Comparison of ENCODE assay signal across 8 cellular contexts in the genomic region with DNA sequence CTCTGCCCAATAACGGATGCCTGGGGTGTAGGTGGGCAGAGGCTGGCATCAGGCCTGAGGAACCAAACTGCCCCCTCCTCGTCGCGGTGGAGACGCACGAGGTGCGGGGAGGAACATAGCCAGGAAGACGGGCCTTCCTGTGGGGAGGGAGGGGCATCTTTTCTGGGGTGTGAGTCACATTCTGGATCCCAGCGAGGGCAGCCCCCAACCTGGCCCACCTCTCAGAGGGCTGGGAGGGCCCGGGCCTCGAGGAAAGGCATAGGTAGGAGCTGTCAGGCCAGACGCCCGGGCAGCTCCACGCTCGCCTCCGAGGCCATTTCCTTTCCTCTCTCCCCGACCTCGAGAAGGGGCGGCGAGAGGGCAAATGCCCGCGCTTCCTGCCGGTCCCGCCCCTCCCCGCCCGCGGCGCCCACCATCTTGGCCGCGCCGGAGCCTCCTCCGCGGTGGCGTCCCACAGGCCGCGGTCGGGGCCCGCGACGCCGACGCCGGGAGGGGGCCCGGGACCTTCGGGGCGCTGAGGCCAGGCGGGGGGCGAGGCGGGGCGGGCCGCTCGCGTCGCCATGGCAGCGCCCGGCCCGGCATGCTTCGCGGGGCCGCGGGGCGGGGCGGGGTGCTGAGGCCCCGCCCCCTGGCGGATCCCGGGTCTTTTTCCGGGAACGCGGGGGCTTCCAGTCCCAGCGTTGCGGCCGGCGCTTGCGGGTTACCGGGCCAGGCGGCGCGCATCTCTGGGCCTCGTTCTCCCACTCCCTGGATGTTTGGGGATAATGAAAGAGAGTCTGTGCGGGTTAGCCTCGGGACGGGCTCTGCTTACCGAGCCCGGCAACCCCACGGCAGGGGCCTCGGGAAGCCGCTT. TPM values are rescaled to one million over a fixed set of nuclear protein-coding genes. Genes with fewer than 3 reads are reported as not detected.
DNase-seq lines count a peak whose midpoint lies in the region; ATAC-seq, FAIRE-seq and TF ChIP-seq lines count a peak whose summit lies in the region.

No MANE protein-coding gene starts in this region.

- TF ChIP-seq CTCF in A549 (IDR thresholded peaks at IDR 0.05) (no peak), esophagus squamous epithelium (IDR thresholded peaks at IDR 0.05) (peak in 3 of 6 experiments; percentile 0 to 34 (median 26))

- ATAC-seq in A549 (peak; percentile 64 to 66), GM18858 (IDR thresholded peaks at IDR 0.05; ENCODE audit: unreplicated experiment) (peak; percentile 35), HG03432 (IDR thresholded peaks at IDR 0.05; ENCODE audit: unreplicated experiment) (peak; percentile 65), naive B cell (ENCODE audit: low read depth in 2 of 2) (peak; percentile 76 to 81)
- ATAC-seq in stimulated activated effector memory CD8-positive, alpha-beta T cell treated with anti-CD3 and anti-CD28 coated beads, Interleukin-12 subunit alpha, Interleukin-12 subunit beta, amount 100 ng/mL, for 72 hours, result peak; percentile 78

- intact Hi-C loops in esophagus squamous epithelium (cut with DNase I), result no loop called here

- no peaks in the 10 kb centered on the region for H3K9me3 ChIP-seq in A549
- H3K9me3 ChIP-seq in esophagus squamous epithelium, result no peaks in the 10 kb centered on the region

- H3K36me3 ChIP-seq in esophagus squamous epithelium, result no peaks in the 10 kb centered on the region

- WGBS in A549 (ENCODE audit: missing lambda C conversion rate), result 1% methylated on average over 23 of the region's 87 CpGs
- WGBS in esophagus squamous epithelium, 2 donors, result 0% methylated on average over 5 to 10 of the region's 87 CpGs

- H3K27me3 ChIP-seq in esophagus squamous epithelium, result no peaks in the 10 kb centered on the region

- no peak for TF ChIP-seq RAD21 in A549 (conservative IDR thresholded peaks at IDR 0.05 in 1 of 2, IDR thresholded peaks at IDR 0.05 in 1 of 2)

- CTCF ChIA-PET in A549 (lab: Yijun Ruan, JAX), result interaction anchor here (0.5 to 11.1 kb wide), 7 partner anchors 12 to 225 kb away, joined by 3 to 112 read pairs (median 5); partner anchors contain the start of gene RAI1

- TF ChIP-seq POLR2A in A549 (IDR thresholded peaks at IDR 0.05; ENCODE audit: low read length) (peak; percentile 56), esophagus squamous epithelium (IDR thresholded peaks at IDR 0.05) (peak in 2 of 4 donors; percentile 35 to 45)

- POLR2A ChIA-PET in A549 (lab: Yijun Ruan, JAX), result interaction anchor here (0.5 to 2.2 kb wide), 6 partner anchors 12 to 292 kb away, joined by 3 to 10 read pairs (median 5); partner anchors contain the start of gene SREBF1

- TF ChIP-seq EP300 in A549 (IDR thresholded peaks at IDR 0.05), result no peak; a peak in 1 of 5 replicates

- H3K36me3 Mint-ChIP-seq in naive B cell, result no peaks in the 10 kb centered on the region
- peaks cover 21% of the 10 kb centered on the region for H3K36me3 Mint-ChIP-seq in stimulated activated effector memory CD8-positive, alpha-beta T cell treated with anti-CD3 and anti-CD28 coated beads, Interleukin-12 subunit alpha, Interleukin-12 subunit beta, amount 100 ng/mL, for 72 hours

- H3K9me3 Mint-ChIP-seq in naive B cell, result no peaks in the 10 kb centered on the region
- H3K9me3 Mint-ChIP-seq in stimulated activated effector memory CD8-positive, alpha-beta T cell treated with anti-CD3 and anti-CD28 coated beads, Interleukin-12 subunit alpha, Interleukin-12 subunit beta, amount 100 ng/mL, for 72 hours, result no peaks in the 10 kb centered on the region

- H3K4me2 ChIP-seq in A549, result peak overlapping the region; percentile 98

- FAIRE-seq in A549 (lab: Jason Lieb, UNC), result no peak

- H3K27ac ChIP-seq in A549, result peak overlapping the region; percentile 96 to 97
- H3K27ac ChIP-seq in esophagus squamous epithelium, result peak overlapping the region; percentile 98 to 99 (median 98)

- peaks cover 55 to 71% (median 71%) of the 10 kb centered on the region in 3 donors for H3K4me1 Mint-ChIP-seq in naive B cell
- peaks cover 60% of the 10 kb centered on the region for H3K4me1 Mint-ChIP-seq in stimulated activated effector memory CD8-positive, alpha-beta T cell treated with anti-CD3 and anti-CD28 coated beads, Interleukin-12 subunit alpha, Interleukin-12 subunit beta, amount 100 ng/mL, for 72 hours

- peak overlapping the region; percentile 72 to 98 (median 96) for H3K27ac Mint-ChIP-seq in naive B cell
- H3K27ac Mint-ChIP-seq in stimulated activated effector memory CD8-positive, alpha-beta T cell treated with anti-CD3 and anti-CD28 coated beads, Interleukin-12 subunit alpha, Interleukin-12 subunit beta, amount 100 ng/mL, for 72 hours, result peak overlapping the region; percentile 98

- no peaks in the 10 kb centered on the region for H3K27me3 Mint-ChIP-seq in naive B cell

- H3K4me3 ChIP-seq in A549, result peak overlapping the region; percentile 76
- H3K4me3 ChIP-seq in esophagus squamous epithelium, result peak overlapping the region; percentile 63 to 84 (median 74)

- H3K4me3 Mint-ChIP-seq in naive B cell, result peak overlapping the region; percentile 86 to 96 (median 89)
- H3K4me3 Mint-ChIP-seq in stimulated activated effector memory CD8-positive, alpha-beta T cell treated with anti-CD3 and anti-CD28 coated beads, Interleukin-12 subunit alpha, Interleukin-12 subunit beta, amount 100 ng/mL, for 72 hours, result peak overlapping the region; percentile 82

- DNase-seq in A549 (ENCODE audit: low read depth in 1 of 2, low spot score in 1 of 2) (peak; percentile 81 to 82), esophagus squamous epithelium (lab: John Stamatoyannopoulos, UW) (no peak), naive B cell (peak; percentile 73)
- DNase-seq in activated T-cell treated with anti-CD3 and anti-CD28 coated beads, Interleukin-2, amount 50 U/mL, for 48 hours, result peak; percentile 78 to 82
- peak; percentile 68 to 87 for DNase-seq in stimulated activated effector memory CD8-positive, alpha-beta T cell treated with anti-CD3 and anti-CD28 coated beads, Interleukin-12 subunit alpha, Interleukin-12 subunit beta, amount 100 ng/mL, for 72 hours (ENCODE audit: low spot score in 2 of 2)

- H3K4me1 ChIP-seq in A549 (peaks cover 90% of the 10 kb centered on the region), esophagus squamous epithelium (peaks cover 68 to 97% (median 80%) of the 10 kb centered on the region in 3 donors)

TF ChIP-seq in A549, 52 proteins besides CTCF, POLR2A, EP300 and RAD21 (continues in another document):
- TF ChIP-seq POLR2AphosphoS2 (conservative IDR thresholded peaks at IDR 0.05; ENCODE audit: low read length), result no peak
- TF ChIP-seq, protein P1, sequence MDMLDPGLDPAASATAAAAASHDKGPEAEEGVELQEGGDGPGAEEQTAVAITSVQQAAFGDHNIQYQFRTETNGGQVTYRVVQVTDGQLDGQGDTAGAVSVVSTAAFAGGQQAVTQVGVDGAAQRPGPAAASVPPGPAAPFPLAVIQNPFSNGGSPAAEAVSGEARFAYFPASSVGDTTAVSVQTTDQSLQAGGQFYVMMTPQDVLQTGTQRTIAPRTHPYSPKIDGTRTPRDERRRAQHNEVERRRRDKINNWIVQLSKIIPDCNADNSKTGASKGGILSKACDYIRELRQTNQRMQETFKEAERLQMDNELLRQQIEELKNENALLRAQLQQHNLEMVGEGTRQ (IDR thresholded peaks at IDR 0.05), result no peak
- TF ChIP-seq CBX8 (IDR thresholded peaks at IDR 0.05), result no peak
- TF ChIP-seq RFX5 (IDR thresholded peaks at IDR 0.05), result no peak
- TF ChIP-seq TP53 (CRISPR knock-in tag; IDR thresholded peaks at IDR 0.05), result no peak
- TF ChIP-seq ESRRA (IDR thresholded peaks at IDR 0.05; ENCODE audit: borderline replicate concordance, low read length), result no peak
- peak; percentile 94 for TF ChIP-seq EHF (CRISPR knock-in tag; IDR thresholded peaks at IDR 0.05)
- peak; percentile 94 for TF ChIP-seq HOXB5 (CRISPR knock-in tag; IDR thresholded peaks at IDR 0.05)
- TF ChIP-seq GATA3 (IDR thresholded peaks at IDR 0.05; ENCODE audit: borderline replicate concordance), result no peak; the same call in none of the 2 replicates
- no peak for TF ChIP-seq HDAC2 (IDR thresholded peaks at IDR 0.05)
- peak; percentile 22; the same call in 1 of the 2 replicates for TF ChIP-seq FOSL2 (IDR thresholded peaks at IDR 0.05)
- TF ChIP-seq FOSL2 (CRISPR knock-in tag; IDR thresholded peaks at IDR 0.05), result peak; percentile 85
- no peak for TF ChIP-seq CHD2 (IDR thresholded peaks at IDR 0.05; ENCODE audit: low read length, partially characterized antibody)

TF ChIP-seq in PFSK-1, 5 proteins besides CTCF, POLR2A, EP300 and RAD21 (continues in another document):
- peak; percentile 60; the same call in 1 of the 2 replicates for TF ChIP-seq POLR2AphosphoS5 (IDR thresholded peaks at IDR 0.05; ENCODE audit: low read depth, low read length)
- TF ChIP-seq SIN3A (IDR thresholded peaks at IDR 0.05; ENCODE audit: borderline replicate concordance, insufficient read depth, low read length), result no peak
- peak; percentile 80; the same call in 1 of the 2 replicates for TF ChIP-seq TAF1 (IDR thresholded peaks at IDR 0.05; ENCODE audit: borderline replicate concordance, insufficient read depth, low read length)
- TF ChIP-seq FOXP2 (optimal IDR thresholded peaks at IDR 0.05; ENCODE audit: borderline replicate concordance, extremely low read depth, extremely low read length, insufficient read depth), result no peak

RNA-seq across cellular contexts. Expression of gene RAI1, which starts 13.2 kb away (rescaled TPM):
- polyA plus RNA-seq in A549 (2011; rRNA removed) (3.5 and 7.1 TPM in 2 replicates), A549 (2017; fragmentation: RNase III; extraction: RNeasy Plus Mini Kit Qiagen cat#74134 plus additional on column Dnase treatment) (18.9 to 23.8 TPM (median 23.3 TPM) in 3 replicates), naive B cell (ENCODE audit: low read depth in 6 of 6) (1 to 10 TPM; 1.9 to 3.8 (median 2.6) TPM)
- 7.1 and 11.2 TPM in 2 replicates for polyA plus RNA-seq in A549 (2012; cell fraction: cytosol; rRNA removed)
- polyA plus RNA-seq in A549 (2012; cell fraction: nucleus; rRNA removed), result 27.6 and 28.1 TPM in 2 replicates
- 5.7 and 9.7 TPM in 2 replicates for polyA minus RNA-seq in A549 (2011; rRNA and poly(A)+ RNA removed)
- 52.1 TPM for polyA plus RNA-seq in PFSK-1 (2012; ENCODE audit: insufficient read length, low read depth)
- total RNA-seq in esophagus squamous epithelium, result 10 to 100 TPM; 17.0 to 36.3 (median 22.3) TPM
